Comparison of ENCODE assay signal across 7 cellular contexts in the genomic region with DNA sequence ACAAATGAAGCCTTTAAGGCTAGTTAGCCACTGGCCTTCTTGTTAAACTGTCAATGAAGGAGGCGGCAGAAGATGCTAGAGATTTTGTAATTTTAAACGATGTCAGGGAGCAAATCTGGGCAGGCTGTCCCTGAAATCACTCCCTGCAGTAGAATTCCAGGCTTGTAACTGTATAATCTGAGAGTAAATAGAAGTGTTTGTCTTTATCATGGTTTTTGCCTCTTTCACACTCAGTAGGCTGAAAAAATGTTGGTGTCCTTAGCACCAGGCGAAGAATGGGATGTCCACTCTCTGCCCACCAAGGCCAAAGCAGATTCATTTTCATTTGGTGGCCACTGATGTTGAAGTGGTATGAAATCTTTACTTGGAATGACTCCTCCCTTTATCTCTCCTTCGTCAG.
"Had no signal": no experiment of that assay in that cellular context is flagged by ENCODE, and none has a peak within 500 bp of the region (broad histone marks: within the 10 kb centered on the region; RNA-seq: fewer than 3 reads in every experiment).

No MANE protein-coding gene starts in this region.

- DNase-seq: GDM1, GF-D8 had no signal

- FAIRE-seq: GM12878, GM12891, GM12892, GM18507, GM19239 had no signal

- ATAC-seq: GM12878 had no signal

- H3K4me3 ChIP-seq: GM12878 had no signal
